28 cellular contexts compared by ENCODE assay signal in the genomic region with DNA sequence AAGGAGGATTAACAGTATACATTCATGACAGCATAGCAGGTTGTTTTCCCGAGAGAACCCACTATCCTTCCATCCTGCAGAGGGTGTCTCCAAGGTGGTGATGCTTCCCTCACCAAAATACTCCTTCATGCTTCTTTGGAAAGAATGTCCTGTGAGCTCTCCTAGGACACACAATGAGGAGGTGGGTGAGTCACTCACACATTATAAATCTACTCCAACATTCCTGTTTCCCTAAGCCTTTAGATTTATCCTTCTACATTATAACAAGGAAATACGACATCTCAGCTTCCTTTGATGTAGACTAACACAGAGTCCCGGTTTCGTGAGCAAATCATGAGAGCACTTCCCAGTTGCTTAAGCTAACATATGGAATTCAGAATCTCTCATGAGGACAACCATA.
"Had no signal": no experiment of that assay in that cellular context is flagged by ENCODE, and none has a peak within 500 bp of the region (broad histone marks: within the 10 kb centered on the region; RNA-seq: fewer than 3 reads in every experiment).

No MANE protein-coding gene starts in this region.

- H3K36me3 Mint-ChIP-seq: activated CD4-positive, alpha-beta memory T cell treated with anti-CD3 and anti-CD28 coated beads for 36 hours; activated CD8-positive, alpha-beta memory T cell treated with anti-CD3 and anti-CD28 coated beads, Interleukin-2, amount 10 ng/mL, durations not matched to agents 7 days and 5 days; activated naive CD4-positive, alpha-beta T cell treated with anti-CD3 and anti-CD28 coated beads, Interleukin-2, amount 10 ng/mL, durations not matched to agents 7 days and 5 days; activated naive CD4-positive, alpha-beta T cell treated with anti-CD3 and anti-CD28 coated beads, Interleukin-2, amount 50 U/mL, for 72 hours; activated naive CD8-positive, alpha-beta T cell treated with anti-CD3 and anti-CD28 coated beads, Interleukin-2, amount 10 ng/mL, durations not matched to agents 7 days and 5 days had no signal

- H3K4me3 Mint-ChIP-seq: activated CD4-positive, alpha-beta memory T cell treated with anti-CD3 and anti-CD28 coated beads for 36 hours; activated CD4-positive, alpha-beta T cell treated with anti-CD3 and anti-CD28 coated beads for 36 hours; activated CD4-positive, alpha-beta T cell treated with anti-CD3 and anti-CD28 coated beads, Interleukin-2, amount 10 ng/mL, durations not matched to agents 24 days and 14 days; activated CD8-positive, alpha-beta memory T cell treated with anti-CD3 and anti-CD28 coated beads, Interleukin-2, amount 10 ng/mL, durations not matched to agents 7 days and 5 days; activated CD8-positive, alpha-beta T cell treated with anti-CD3 and anti-CD28 coated beads, Interleukin-2, amount 10 ng/mL, durations not matched to agents 7 days and 5 days; activated naive CD4-positive, alpha-beta T cell treated with anti-CD3 and anti-CD28 coated beads, Interleukin-2, amount 10 ng/mL, durations not matched to agents 7 days and 5 days; activated naive CD8-positive, alpha-beta T cell treated with anti-CD3 and anti-CD28 coated beads, Interleukin-2, amount 10 ng/mL, durations not matched to agents 7 days and 5 days; activated T-cell treated with anti-CD3 and anti-CD28 coated beads, Interleukin-2, amount 50 U/mL, for 72 hours; effector memory CD8-positive, alpha-beta T cell had no signal

- H3K9me3 ChIP-seq: ascending aorta, esophagus squamous epithelium had no signal

- H3K27ac ChIP-seq: ascending aorta, brain microvascular endothelial cell, epithelial cell of prostate, esophagus squamous epithelium had no signal

- H3K27ac Mint-ChIP-seq: activated CD4-positive, alpha-beta memory T cell treated with anti-CD3 and anti-CD28 coated beads for 36 hours; activated CD4-positive, alpha-beta T cell treated with anti-CD3 and anti-CD28 coated beads for 36 hours; activated CD4-positive, alpha-beta T cell treated with anti-CD3 and anti-CD28 coated beads, Interleukin-2, amount 10 ng/mL, durations not matched to agents 24 days and 14 days; activated CD8-positive, alpha-beta memory T cell treated with anti-CD3 and anti-CD28 coated beads, Interleukin-2, amount 10 ng/mL, durations not matched to agents 7 days and 5 days; activated CD8-positive, alpha-beta T cell treated with anti-CD3 and anti-CD28 coated beads, Interleukin-2, amount 10 ng/mL, durations not matched to agents 7 days and 5 days; activated naive CD4-positive, alpha-beta T cell treated with anti-CD3 and anti-CD28 coated beads, Interleukin-2, amount 10 ng/mL, durations not matched to agents 7 days and 5 days; activated naive CD4-positive, alpha-beta T cell treated with anti-CD3 and anti-CD28 coated beads, Interleukin-2, amount 50 U/mL, for 72 hours; activated naive CD8-positive, alpha-beta T cell treated with anti-CD3 and anti-CD28 coated beads, Interleukin-2, amount 10 ng/mL, durations not matched to agents 7 days and 5 days; activated T-cell treated with anti-CD3 and anti-CD28 coated beads, Interleukin-2, amount 50 U/mL, for 72 hours; effector memory CD8-positive, alpha-beta T cell had no signal

- H3K36me3 ChIP-seq: ascending aorta, brain microvascular endothelial cell, esophagus squamous epithelium had no signal

- H3K4me1 Mint-ChIP-seq: activated CD4-positive, alpha-beta T cell treated with anti-CD3 and anti-CD28 coated beads for 36 hours; activated CD4-positive, alpha-beta T cell treated with anti-CD3 and anti-CD28 coated beads, Interleukin-2, amount 10 ng/mL, durations not matched to agents 24 days and 14 days; activated CD8-positive, alpha-beta memory T cell treated with anti-CD3 and anti-CD28 coated beads, Interleukin-2, amount 10 ng/mL, durations not matched to agents 7 days and 5 days; activated naive CD4-positive, alpha-beta T cell treated with anti-CD3 and anti-CD28 coated beads, Interleukin-2, amount 10 ng/mL, durations not matched to agents 7 days and 5 days; activated naive CD8-positive, alpha-beta T cell treated with anti-CD3 and anti-CD28 coated beads, Interleukin-2, amount 10 ng/mL, durations not matched to agents 7 days and 5 days had no signal

- H3K27me3 Mint-ChIP-seq: activated CD4-positive, alpha-beta T cell treated with anti-CD3 and anti-CD28 coated beads, Interleukin-2, amount 10 ng/mL, durations not matched to agents 24 days and 14 days; activated CD8-positive, alpha-beta memory T cell treated with anti-CD3 and anti-CD28 coated beads, Interleukin-2, amount 10 ng/mL, durations not matched to agents 7 days and 5 days; activated naive CD4-positive, alpha-beta T cell treated with anti-CD3 and anti-CD28 coated beads, Interleukin-2, amount 10 ng/mL, durations not matched to agents 7 days and 5 days; activated naive CD8-positive, alpha-beta T cell treated with anti-CD3 and anti-CD28 coated beads, Interleukin-2, amount 10 ng/mL, durations not matched to agents 7 days and 5 days; effector memory CD8-positive, alpha-beta T cell had no signal

- H3K9me3 Mint-ChIP-seq: activated CD4-positive, alpha-beta memory T cell treated with anti-CD3 and anti-CD28 coated beads for 36 hours; activated CD4-positive, alpha-beta T cell treated with anti-CD3 and anti-CD28 coated beads, Interleukin-2, amount 10 ng/mL, durations not matched to agents 24 days and 14 days; activated naive CD4-positive, alpha-beta T cell treated with anti-CD3 and anti-CD28 coated beads, Interleukin-2, amount 10 ng/mL, durations not matched to agents 7 days and 5 days; activated naive CD4-positive, alpha-beta T cell treated with anti-CD3 and anti-CD28 coated beads, Interleukin-2, amount 50 U/mL, for 72 hours; activated naive CD8-positive, alpha-beta T cell treated with anti-CD3 and anti-CD28 coated beads, Interleukin-2, amount 10 ng/mL, durations not matched to agents 7 days and 5 days; activated T-cell treated with anti-CD3 and anti-CD28 coated beads, Interleukin-2, amount 50 U/mL, for 72 hours had no signal

- DNase-seq: activated CD4-positive, alpha-beta memory T cell treated with anti-CD3 and anti-CD28 coated beads for 36 hours; activated CD4-positive, alpha-beta T cell treated with anti-CD3 and anti-CD28 coated beads for 36 hours; activated CD4-positive, alpha-beta T cell treated with anti-CD3 and anti-CD28 coated beads, Interleukin-2, amount 10 ng/mL, durations not matched to agents 24 days and 14 days; activated CD4-positive, CD25-positive, alpha-beta regulatory T cell; activated CD4-positive, CD25-positive, alpha-beta regulatory T cell treated with anti-CD3 and anti-CD28 coated beads, Interleukin-2, amount 50 U/mL, for 72 hours; activated CD8-positive, alpha-beta memory T cell treated with anti-CD3 and anti-CD28 coated beads, Interleukin-2, amount 10 ng/mL, durations not matched to agents 7 days and 5 days; activated CD8-positive, alpha-beta memory T cell treated with anti-CD3 and anti-CD28 coated beads, Interleukin-2, amount 50 U/mL, for 4 hours; activated CD8-positive, alpha-beta T cell treated with anti-CD3 and anti-CD28 coated beads, Interleukin-2, amount 10 ng/mL, durations not matched to agents 7 days and 5 days; activated gamma-delta T cell; activated naive CD4-positive, alpha-beta T cell; activated naive CD4-positive, alpha-beta T cell treated with anti-CD3 and anti-CD28 coated beads, Interleukin-2, amount 10 ng/mL, durations not matched to agents 7 days and 5 days; activated naive CD8-positive, alpha-beta T cell treated with anti-CD3 and anti-CD28 coated beads, Interleukin-2, amount 10 ng/mL, durations not matched to agents 7 days and 5 days; activated T-cell treated with anti-CD3 and anti-CD28 coated beads, Interleukin-2, amount 50 U/mL, for 1 hour; activated T-cell treated with anti-CD3 and anti-CD28 coated beads, Interleukin-2, amount 50 U/mL, for 72 hours; brain microvascular endothelial cell; caudate nucleus; cortex of kidney; dermis blood vessel endothelial cell; effector CD4-positive, alpha-beta T cell; effector memory CD8-positive, alpha-beta T cell; esophagus squamous epithelium; foreskin melanocyte; head of caudate nucleus; T-helper 2 cell had no signal

- H3K4me1 ChIP-seq: ascending aorta, esophagus squamous epithelium had no signal

- H3K27me3 ChIP-seq: ascending aorta, brain microvascular endothelial cell, esophagus squamous epithelium had no signal

- ATAC-seq: activated CD4-positive, alpha-beta T cell treated with anti-CD3 and anti-CD28 coated beads for 36 hours; activated CD8-positive, alpha-beta memory T cell treated with anti-CD3 and anti-CD28 coated beads, Interleukin-2, amount 10 ng/mL, durations not matched to agents 7 days and 5 days; activated CD8-positive, alpha-beta T cell treated with anti-CD3 and anti-CD28 coated beads, Interleukin-2, amount 10 ng/mL, durations not matched to agents 7 days and 5 days; activated naive CD4-positive, alpha-beta T cell treated with anti-CD3 and anti-CD28 coated beads, Interleukin-2, amount 50 U/mL, for 72 hours; activated T-cell treated with anti-CD3 and anti-CD28 coated beads, Interleukin-2, amount 50 U/mL, for 72 hours; effector memory CD8-positive, alpha-beta T cell had no signal

- H3K4me3 ChIP-seq: ascending aorta, esophagus squamous epithelium had no signal

- FAIRE-seq: colon had no signal
